Comparison of ENCODE assay signal across 19 cellular contexts in the genomic region with DNA sequence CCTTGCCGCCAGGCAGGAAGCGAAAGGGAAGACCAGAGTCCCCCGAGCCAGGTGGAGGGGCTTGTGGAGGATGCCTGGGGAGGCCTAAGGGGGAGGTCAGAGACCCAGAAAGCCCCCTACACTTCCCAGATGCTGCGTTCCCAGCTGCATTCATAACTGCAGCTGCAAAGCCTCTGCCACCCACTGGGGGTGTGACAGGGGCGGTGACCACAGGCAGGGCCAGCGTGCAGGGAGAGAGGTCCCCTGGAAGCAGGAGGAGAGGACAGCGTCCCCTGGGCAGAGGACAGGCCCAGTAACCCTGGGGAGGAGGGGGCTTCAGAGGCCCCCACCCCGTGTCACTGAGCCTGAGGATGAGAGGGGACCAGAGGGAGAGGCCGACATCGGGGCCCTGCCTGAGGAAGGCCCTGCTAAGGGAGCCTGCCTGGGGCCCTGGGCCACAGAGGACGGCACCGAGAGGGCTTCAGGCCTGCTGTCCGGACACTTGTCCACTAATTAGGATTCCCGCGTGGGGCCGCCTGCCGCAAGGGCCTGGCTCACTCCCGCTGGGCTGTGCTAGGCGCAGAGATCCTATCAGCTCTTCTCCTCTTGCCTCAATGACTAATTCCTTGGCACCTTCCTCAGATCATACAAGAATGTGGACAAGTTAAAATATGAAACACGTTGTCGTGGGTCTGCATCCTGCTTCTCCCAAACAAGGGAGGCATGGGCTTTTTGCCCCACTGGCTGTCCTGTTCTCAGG. TPM values are rescaled to one million over a fixed set of nuclear protein-coding genes. Genes with fewer than 3 reads are reported as not detected.
DNase-seq lines count a peak whose midpoint lies in the region; ATAC-seq, FAIRE-seq and TF ChIP-seq lines count a peak whose summit lies in the region.
"Had no signal": no experiment of that assay in that cellular context is flagged by ENCODE, and none has a peak within 500 bp of the region (broad histone marks: within the 10 kb centered on the region; RNA-seq: fewer than 3 reads in every experiment).

No MANE protein-coding gene starts in this region.

- CTCF ChIA-PET in HepG2 (lab: Yijun Ruan, JAX; ENCODE audit: low intra/inter-chr PET ratio, low total read pairs) (no interaction called here), GM12878 (lab: Yijun Ruan, JAX) (interaction anchor here (0.7 to 1.3 kb wide), 2 partner anchors 21 to 51 kb away, joined by 3 to 4 read pairs; partner anchors contain the start of gene TP73)
- CTCF ChIA-PET in CD8-positive, alpha-beta memory T cell (lab: Charles Lee) = interaction anchor here (1.7 kb wide), 1 partner anchor 21 kb away, joined by 4 read pairs; no protein-coding TSS in a partner anchor

- DNase-seq in HepG2 (ENCODE audit: low spot score) = no peak
- DNase-seq in right lobe of liver = no peak
- DNase-seq in GM12878 (ENCODE audit: low read depth, low spot score) = no peak
- peak; percentile 53 for DNase-seq in fibroblast of the aortic adventitia (ENCODE audit: low read depth)
- DNase-seq in right atrium auricular region (ENCODE audit: low spot score) = no peak
- no peak for DNase-seq in CD8-positive, alpha-beta memory T cell
- no peak for DNase-seq in OCI-M2 (lab: John Stamatoyannopoulos, UW; ENCODE audit: unreplicated experiment)
- DNase-seq: activated T-cell treated with anti-CD3 and anti-CD28 coated beads, Interleukin-2, amount 50 U/mL, for 24 hours; amniotic stem cell; DMS153; effector memory CD4-positive, alpha-beta T cell; hypothalamus; NCI-H146; stimulated activated CD8-positive, alpha-beta memory T cell treated with anti-CD3 and anti-CD28 coated beads, Interleukin-4, amount 100 ng/mL, for 48 hours; uterus had no signal

- H3K4me2 ChIP-seq in HepG2 (ENCODE audit: low read depth, low read length) (no peak overlapping the region), GM12878 (ENCODE audit: control insufficient read depth, insufficient read depth) (no peak overlapping the region)

- POLR2A ChIA-PET in HepG2 (lab: Yijun Ruan, JAX) = no interaction called here
- POLR2A ChIA-PET in GM12878 (lab: Charles Lee) = no interaction called here
- POLR2A ChIA-PET in CD8-positive, alpha-beta memory T cell (lab: Charles Lee) = no interaction called here

- SMC1A ChIA-PET in GM12878 (lab: Charles Lee; ENCODE audit: uncharacterized antibody, unreplicated experiment) = no interaction called here

- H3K27me3 Mint-ChIP-seq in CD8-positive, alpha-beta memory T cell = peaks cover 2 to 18% of the 10 kb centered on the region in 2 donors

- TF ChIP-seq EP300 in HepG2 (IDR thresholded peaks at IDR 0.05; ENCODE audit: low read depth in 2 of 2, low read length in 2 of 2) = no peak
- TF ChIP-seq EP300 in HepG2 (CRISPR knock-in tag; IDR thresholded peaks at IDR 0.05; ENCODE audit: borderline replicate concordance) = no peak
- no peak for TF ChIP-seq EP300 in GM12878 (IDR thresholded peaks at IDR 0.05; ENCODE audit: borderline replicate concordance in 1 of 2, control insufficient read depth in 1 of 2, low read depth in 2 of 2, low read length in 2 of 2)

- H3K9ac ChIP-seq in HepG2 (ENCODE audit: insufficient read depth, low read depth, low read length) = no peak overlapping the region
- H3K9ac ChIP-seq in GM12878 (ENCODE audit: control insufficient read depth, insufficient read depth, low read length) = no peak overlapping the region

- peaks cover 1 to 5% (median 4%) of the 10 kb centered on the region in 3 donors for H3K4me1 Mint-ChIP-seq in CD8-positive, alpha-beta memory T cell

- H3K27me3 ChIP-seq in HepG2 (ENCODE audit: control insufficient read depth in 1 of 2, insufficient read depth in 2 of 2, low read length in 2 of 2) (no peaks in the 10 kb centered on the region; a peak in 1 of 5 replicates), right lobe of liver (no peaks in the 10 kb centered on the region), GM12878 (replicated peaks in 1 of 2; ENCODE audit: control insufficient read depth in 2 of 2, insufficient read depth in 2 of 2, low read length in 1 of 2) (no peaks in the 10 kb centered on the region), right atrium auricular region (no peaks in the 10 kb centered on the region)
- H3K27me3 ChIP-seq in CD8-positive, alpha-beta memory T cell (ENCODE audit: insufficient read depth, low read length, poor library complexity, severe bottlenecking) = no peaks in the 10 kb centered on the region
- H3K27me3 ChIP-seq: uterus had no signal

- no peak overlapping the region for H2AFZ ChIP-seq in HepG2 (ENCODE audit: low read length)
- H2AFZ ChIP-seq in GM12878 (ENCODE audit: control insufficient read depth, low read depth, low read length) = no peak overlapping the region

- no peak for TF ChIP-seq RAD21 in HepG2 (CRISPR knock-in tag; IDR thresholded peaks at IDR 0.05)
- TF ChIP-seq RAD21 in GM12878 (IDR thresholded peaks at IDR 0.05; ENCODE audit: insufficient read depth, low read depth, low read length) = no peak

- H4K20me1 ChIP-seq in HepG2 (ENCODE audit: insufficient read depth, low read length) = no peaks in the 10 kb centered on the region
- H4K20me1 ChIP-seq in GM12878 (ENCODE audit: control insufficient read depth, insufficient read depth) = no peaks in the 10 kb centered on the region; the same call in 1 of the 2 replicates

- no peaks in the 10 kb centered on the region for H3K4me1 ChIP-seq in HepG2 (ENCODE audit: insufficient read depth, low read length)
- no peaks in the 10 kb centered on the region for H3K4me1 ChIP-seq in right lobe of liver
- H3K4me1 ChIP-seq in GM12878 (ENCODE audit: control insufficient read depth, insufficient read depth, low read length) = no peaks in the 10 kb centered on the region
- no peaks in the 10 kb centered on the region for H3K4me1 ChIP-seq in right atrium auricular region
- H3K4me1 ChIP-seq in CD8-positive, alpha-beta memory T cell (ENCODE audit: insufficient read depth, low read length) = no peaks in the 10 kb centered on the region
- H3K4me1 ChIP-seq: uterus had no signal

- no peaks in the 10 kb centered on the region for H3K9me3 Mint-ChIP-seq in CD8-positive, alpha-beta memory T cell
- H3K9me3 Mint-ChIP-seq: activated T-cell treated with anti-CD3 and anti-CD28 coated beads, Interleukin-2, amount 50 U/mL, for 24 hours had no signal

- H3K27ac Mint-ChIP-seq in CD8-positive, alpha-beta memory T cell = no peak overlapping the region
- H3K27ac Mint-ChIP-seq: activated T-cell treated with anti-CD3 and anti-CD28 coated beads, Interleukin-2, amount 50 U/mL, for 24 hours had no signal

- no peak for FAIRE-seq in HepG2 (lab: Jason Lieb, UNC)
- FAIRE-seq in GM12878 (lab: Jason Lieb, UNC) = no peak

- RAD21 ChIA-PET in GM12878 (lab: Charles Lee; ENCODE audit: unreplicated experiment) = interaction anchor here (0.7 kb wide), 1 partner anchor 242 kb away, joined by 3 read pairs; no protein-coding TSS in a partner anchor

- BruUV-seq in HepG2 (replicated peaks; lab: Mats Ljungman, UMichigan) (no TSS peak), GM12878 (replicated peaks; lab: Mats Ljungman, UMichigan) (no TSS peak)

- 82% methylated on average over 13 of the region's 21 CpGs for WGBS in HepG2 (ENCODE audit: low lambda C conversion rate)
- WGBS in right lobe of liver (ENCODE audit: insufficient coverage, low coverage, low lambda C conversion rate, missing lambda C conversion rate) = 57% methylated on average over 6 of the region's 21 CpGs
- WGBS in GM12878 (ENCODE audit: insufficient coverage, insufficient replicate concordance, low lambda C conversion rate, missing lambda C conversion rate) = 84% methylated on average over 20 of the region's 21 CpGs

- H3K9me3 ChIP-seq in HepG2 (ENCODE audit: low read length) = no peaks in the 10 kb centered on the region
- H3K9me3 ChIP-seq in right lobe of liver = no peaks in the 10 kb centered on the region
- no peaks in the 10 kb centered on the region for H3K9me3 ChIP-seq in GM12878 (replicated peaks; ENCODE audit: control insufficient read depth, insufficient read depth, low read length)
- no peaks in the 10 kb centered on the region for H3K9me3 ChIP-seq in right atrium auricular region
- H3K9me3 ChIP-seq in CD8-positive, alpha-beta memory T cell (ENCODE audit: low read length) = no peaks in the 10 kb centered on the region
- H3K9me3 ChIP-seq: uterus had no signal

- H3K79me2 ChIP-seq in HepG2 (ENCODE audit: insufficient read depth, low read length) (no peaks in the 10 kb centered on the region), GM12878 (ENCODE audit: control insufficient read depth, insufficient read depth, low read length) (no peaks in the 10 kb centered on the region)

- intact Hi-C loops in HepG2 (cut with micrococcal nuclease; ENCODE audit: unreplicated experiment) (no loop called here), right lobe of liver (cut with DNase I) (no loop called here), GM12878 (cut with micrococcal nuclease; ENCODE audit: unreplicated experiment) (no loop called here)

- H3K4me3 Mint-ChIP-seq in CD8-positive, alpha-beta memory T cell = peak overlapping the region in 1 of 7 donors; percentile 40
- H3K4me3 Mint-ChIP-seq: activated T-cell treated with anti-CD3 and anti-CD28 coated beads, Interleukin-2, amount 50 U/mL, for 24 hours had no signal

- H3K36me3 Mint-ChIP-seq in CD8-positive, alpha-beta memory T cell = no peaks in the 10 kb centered on the region

- H3K36me3 ChIP-seq in HepG2 (replicated peaks in 1 of 2; ENCODE audit: control insufficient read depth in 1 of 2, insufficient read depth in 2 of 2, low read length in 2 of 2) (no peaks in the 10 kb centered on the region), right lobe of liver (no peaks in the 10 kb centered on the region), GM12878 (ENCODE audit: control insufficient read depth in 2 of 2, insufficient read depth in 2 of 2, low read length in 1 of 2) (peaks cover 0 to 18% of the 10 kb centered on the region in 2 experiments; a peak in 3 of 4 replicates), right atrium auricular region (no peaks in the 10 kb centered on the region)
- H3K36me3 ChIP-seq in CD8-positive, alpha-beta memory T cell (ENCODE audit: insufficient read depth, low read length) = no peaks in the 10 kb centered on the region
- H3K36me3 ChIP-seq: uterus had no signal

- H3K4me3 ChIP-seq in HepG2 (replicated peaks in 1 of 3; ENCODE audit: insufficient read depth in 1 of 3, low read depth in 2 of 3, low read length in 3 of 3) (no peak overlapping the region), right lobe of liver (no peak overlapping the region), GM12878 (no peak overlapping the region), fibroblast of the aortic adventitia (ENCODE audit: low read depth, low read length) (no peak overlapping the region), right atrium auricular region (no peak overlapping the region)
- no peak overlapping the region for H3K4me3 ChIP-seq in CD8-positive, alpha-beta memory T cell (ENCODE audit: low read length)
- H3K4me3 ChIP-seq: lung, SK-N-MC, uterus had no signal

- TF ChIP-seq CTCF in HepG2 (CRISPR knock-in tag; IDR thresholded peaks at IDR 0.05) = no peak
- no peak for TF ChIP-seq CTCF in right lobe of liver (IDR thresholded peaks at IDR 0.05)
- no peak for TF ChIP-seq CTCF in GM12878 (IDR thresholded peaks at IDR 0.05 in 2 of 3, conservative IDR thresholded peaks at IDR 0.05 in 1 of 3; ENCODE audit: control insufficient read depth in 2 of 3, extremely low read depth in 1 of 3, insufficient read depth in 1 of 3, low read depth in 3 of 3, low read length in 3 of 3)
- peak; percentile 12 for TF ChIP-seq CTCF in fibroblast of the aortic adventitia (IDR thresholded peaks at IDR 0.05; ENCODE audit: insufficient read depth, low read length)
- TF ChIP-seq CTCF in right atrium auricular region (IDR thresholded peaks at IDR 0.05) = no peak

- ATAC-seq in HepG2 (peak; percentile 40; the same call in 2 of the 3 replicates), right lobe of liver (no peak), GM12878 (0 out of 3 replicates have a peak, but pooled peaks have one; percentile 27), HG02970 (IDR thresholded peaks at IDR 0.05; ENCODE audit: low FRiP score, unreplicated experiment) (no peak)

- in situ Hi-C loops in HepG2 (cut with HindIII; ENCODE audit: extremely low pct_ligation_motif_present, low pct_unique_long_range_greater_than_20kb) = no loop called here
- in situ Hi-C loops in GM12878 (cut with MboI) = no loop called here

- TF ChIP-seq POLR2A in HepG2 (IDR thresholded peaks at IDR 0.05; ENCODE audit: insufficient read depth in 1 of 2, low read depth in 2 of 2, low read length in 2 of 2) = no peak
- no peak for TF ChIP-seq POLR2A in right lobe of liver (IDR thresholded peaks at IDR 0.05)
- TF ChIP-seq POLR2A in GM12878 (IDR thresholded peaks at IDR 0.05; ENCODE audit: low read depth, low read length) = no peak

- H3K27ac ChIP-seq in HepG2 (ENCODE audit: extremely low read length, insufficient read depth, low read length) (no peak overlapping the region), right lobe of liver (no peak overlapping the region), GM12878 (ENCODE audit: control insufficient read depth, insufficient read depth) (no peak overlapping the region), right atrium auricular region (no peak overlapping the region)
- no peak overlapping the region for H3K27ac ChIP-seq in CD8-positive, alpha-beta memory T cell (ENCODE audit: low read depth, low read length)
- H3K27ac ChIP-seq: SK-N-MC, uterus had no signal

RNA-seq across cellular contexts. Expression of gene CCDC27, which starts 49.1 kb away (rescaled TPM):
- total RNA-seq in HepG2 (2016; rRNA removed; fragmentation: Illumina TruSeq; extraction: Trizol) (not detected in 2 replicates), right lobe of liver (not detected), GM12878 (2014; rRNA removed) (not detected in 2 replicates), GM12878 (2014; rRNA removed; fragmentation: Illumina TruSeq; extraction: Trizol) (not detected in 2 replicates), GM12878 (2021) (not detected in 2 replicates), fibroblast of the aortic adventitia (ENCODE audit: low replicate concordance) (not detected in 2 replicates), right atrium auricular region (not detected)
- total RNA-seq in HepG2 (2016; cell fraction: cytosol; rRNA removed; fragmentation: Illumina TruSeq; extraction: Trizol; ENCODE audit: low read depth) = not detected in 2 replicates
- not detected in 2 replicates for total RNA-seq in HepG2 (2016; cell fraction: insoluble cytoplasmic fraction; rRNA removed; fragmentation: Illumina TruSeq; extraction: Trizol)
- total RNA-seq in HepG2 (2016; cell fraction: membrane; rRNA removed; fragmentation: Illumina TruSeq; extraction: Trizol) = not detected in 2 replicates
- not detected in 2 replicates for total RNA-seq in HepG2 (2016; cell fraction: nucleus; rRNA removed; fragmentation: Illumina TruSeq; extraction: Trizol)
- polyA plus RNA-seq in HepG2 (2011; rRNA removed) (not detected in 2 replicates), GM12878 (2011; rRNA removed) (not detected in 2 replicates), GM12878 (2014; fragmentation: Illumina TruSeq; extraction: Trizol) (not detected in 2 replicates), GM12878 (2014; fragmentation: Nextera tagmentation; extraction: Ambion mirVana) (under 1 TPM in 1 of 2 experiments, not detected in 1; 0.05 TPM), GM12878 (2014; rRNA removed) (not detected in 2 replicates), GM12878 (2016; fragmentation: Nextera tagmentation; extraction: Ambion mirVana) (not detected)
- polyA plus RNA-seq in HepG2 (2011; cell fraction: cytosol; rRNA removed) = not detected in 2 replicates
- not detected in 2 replicates for polyA plus RNA-seq in HepG2 (2011; cell fraction: nucleus; rRNA removed)
- 0.23 TPM in 1 of 2 replicates, not detected in the other for polyA plus RNA-seq in HepG2 (2012)
- not detected in 2 replicates for polyA plus RNA-seq in HepG2 (2016; cell fraction: cytosol; fragmentation: Illumina TruSeq; extraction: Trizol; ENCODE audit: low read depth)
- not detected in 2 replicates for polyA plus RNA-seq in HepG2 (2016; cell fraction: insoluble cytoplasmic fraction; fragmentation: Illumina TruSeq; extraction: Trizol; ENCODE audit: low read depth)
- polyA plus RNA-seq in HepG2 (2016; cell fraction: membrane; fragmentation: Illumina TruSeq; extraction: Trizol; ENCODE audit: low read depth) = not detected in 2 replicates
- polyA plus RNA-seq in HepG2 (2016; cell fraction: nucleus; fragmentation: Illumina TruSeq; extraction: Trizol; ENCODE audit: insufficient read depth, low read depth) = not detected in 2 replicates
- polyA minus RNA-seq in HepG2 (2011; rRNA and poly(A)+ RNA removed; ENCODE audit: low replicate concordance) = not detected in 2 replicates
- polyA minus RNA-seq in HepG2 (2011; cell fraction: cytosol; rRNA and poly(A)+ RNA removed) = not detected in 2 replicates
- not detected in 2 replicates for polyA minus RNA-seq in HepG2 (2011; cell fraction: nucleus; rRNA and poly(A)+ RNA removed)
- not detected in 2 replicates for total RNA-seq in GM12878 (2013; cell fraction: nucleolus; rRNA removed)
- not detected for polyA plus RNA-seq in GM12878 (2011; ENCODE audit: low read depth)
- not detected in 2 replicates for polyA plus RNA-seq in GM12878 (2011; cell fraction: cytosol; rRNA removed)
- not detected in 2 replicates for polyA plus RNA-seq in GM12878 (2011; cell fraction: nucleus; rRNA removed)
- polyA plus RNA-seq in GM12878 (2012) = not detected in 2 replicates
- polyA minus RNA-seq in GM12878 (2011; rRNA and poly(A)+ RNA removed) = not detected in 2 replicates
- polyA minus RNA-seq in GM12878 (2011; cell fraction: cytosol; rRNA and poly(A)+ RNA removed) = not detected in 2 replicates
- polyA minus RNA-seq in GM12878 (2011; cell fraction: nucleus; rRNA and poly(A)+ RNA removed) = not detected in 2 replicates
- total RNA-seq in CD8-positive, alpha-beta memory T cell = not detected
- not detected for polyA plus RNA-seq in CD8-positive, alpha-beta memory T cell
- total RNA-seq: lung, omental fat pad, uterus had no signal
- polyA plus RNA-seq: lung had no signal

RNA-seq across cellular contexts. Expression of gene TP73, which starts 50.8 kb away (rescaled TPM):
- 0.69 and 1.1 TPM in 2 replicates for total RNA-seq in HepG2 (2016; rRNA removed; fragmentation: Illumina TruSeq; extraction: Trizol)
- total RNA-seq in HepG2 (2016; cell fraction: cytosol; rRNA removed; fragmentation: Illumina TruSeq; extraction: Trizol; ENCODE audit: low read depth) = 0.35 and 0.51 TPM in 2 replicates
- total RNA-seq in HepG2 (2016; cell fraction: insoluble cytoplasmic fraction; rRNA removed; fragmentation: Illumina TruSeq; extraction: Trizol) = 0.39 and 1.1 TPM in 2 replicates
- total RNA-seq in HepG2 (2016; cell fraction: membrane; rRNA removed; fragmentation: Illumina TruSeq; extraction: Trizol) = 1.3 and 1.4 TPM in 2 replicates
- 1.7 and 2.1 TPM in 2 replicates for total RNA-seq in HepG2 (2016; cell fraction: nucleus; rRNA removed; fragmentation: Illumina TruSeq; extraction: Trizol)
- 0.49 and 0.59 TPM in 2 replicates for polyA plus RNA-seq in HepG2 (2011; rRNA removed)
- 0.10 and 0.28 TPM in 2 replicates for polyA plus RNA-seq in HepG2 (2011; cell fraction: cytosol; rRNA removed)
- 1.8 and 3.5 TPM in 2 replicates for polyA plus RNA-seq in HepG2 (2011; cell fraction: nucleus; rRNA removed)
- 0.37 and 0.74 TPM in 2 replicates for polyA plus RNA-seq in HepG2 (2012)
- polyA plus RNA-seq in HepG2 (2016; cell fraction: cytosol; fragmentation: Illumina TruSeq; extraction: Trizol; ENCODE audit: low read depth) = 0.45 and 0.53 TPM in 2 replicates
- 1.5 and 1.9 TPM in 2 replicates for polyA plus RNA-seq in HepG2 (2016; cell fraction: insoluble cytoplasmic fraction; fragmentation: Illumina TruSeq; extraction: Trizol; ENCODE audit: low read depth)
- 0.93 and 1.4 TPM in 2 replicates for polyA plus RNA-seq in HepG2 (2016; cell fraction: membrane; fragmentation: Illumina TruSeq; extraction: Trizol; ENCODE audit: low read depth)
- 3.4 and 3.9 TPM in 2 replicates for polyA plus RNA-seq in HepG2 (2016; cell fraction: nucleus; fragmentation: Illumina TruSeq; extraction: Trizol; ENCODE audit: insufficient read depth, low read depth)
- polyA minus RNA-seq in HepG2 (2011; rRNA and poly(A)+ RNA removed; ENCODE audit: low replicate concordance) = 0.48 TPM in 1 of 2 replicates, not detected in the other
- polyA minus RNA-seq in HepG2 (2011; cell fraction: cytosol; rRNA and poly(A)+ RNA removed) = 0.30 and 0.62 TPM in 2 replicates
- polyA minus RNA-seq in HepG2 (2011; cell fraction: nucleus; rRNA and poly(A)+ RNA removed) = 0.99 and 1.2 TPM in 2 replicates
- 1 to 10 TPM in 2 of 6 experiments, under 1 TPM in 4; 0.05 to 2.3 (median 0.32) TPM for total RNA-seq in right lobe of liver
- 89.6 and 102 TPM in 2 replicates for total RNA-seq in GM12878 (2013; cell fraction: nucleolus; rRNA removed)
- total RNA-seq in GM12878 (2014; rRNA removed) = 18.6 and 20.4 TPM in 2 replicates
- 7.8 and 8.5 TPM in 2 replicates for total RNA-seq in GM12878 (2014; rRNA removed; fragmentation: Illumina TruSeq; extraction: Trizol)
- 49.6 and 54.2 TPM in 2 replicates for total RNA-seq in GM12878 (2021)
- polyA plus RNA-seq in GM12878 (2011; ENCODE audit: low read depth) = 5.6 TPM
- polyA plus RNA-seq in GM12878 (2011; rRNA removed) = 3.3 and 6.5 TPM in 2 replicates
- polyA plus RNA-seq in GM12878 (2011; cell fraction: cytosol; rRNA removed) = 9.1 and 11.1 TPM in 2 replicates
- polyA plus RNA-seq in GM12878 (2011; cell fraction: nucleus; rRNA removed) = 63.3 and 74.6 TPM in 2 replicates
- polyA plus RNA-seq in GM12878 (2012) = 19.5 and 20.0 TPM in 2 replicates
- polyA plus RNA-seq in GM12878 (2014; fragmentation: Illumina TruSeq; extraction: Trizol) = 3.4 and 9.3 TPM in 2 replicates
- polyA plus RNA-seq in GM12878 (2014; fragmentation: Nextera tagmentation; extraction: Ambion mirVana) = under 1 TPM; 0.08 to 0.22 TPM
- 20.4 and 28.7 TPM in 2 replicates for polyA plus RNA-seq in GM12878 (2014; rRNA removed)
- polyA plus RNA-seq in GM12878 (2016; fragmentation: Nextera tagmentation; extraction: Ambion mirVana) = 10 to 100 TPM; 24.8 to 29.4 TPM
- polyA minus RNA-seq in GM12878 (2011; rRNA and poly(A)+ RNA removed) = 10.9 and 22.2 TPM in 2 replicates
- polyA minus RNA-seq in GM12878 (2011; cell fraction: cytosol; rRNA and poly(A)+ RNA removed) = 13.4 and 15.6 TPM in 2 replicates
- polyA minus RNA-seq in GM12878 (2011; cell fraction: nucleus; rRNA and poly(A)+ RNA removed) = 23.7 and 49.5 TPM in 2 replicates
- total RNA-seq in fibroblast of the aortic adventitia (ENCODE audit: low replicate concordance) = 0.18 TPM in 1 of 2 replicates, not detected in the other
- total RNA-seq in right atrium auricular region = under 1 TPM in 1 of 2 donors, not detected in 1; 0.16 TPM
- under 1 TPM; 0.49 to 0.63 TPM for total RNA-seq in CD8-positive, alpha-beta memory T cell
- 0.20 TPM for polyA plus RNA-seq in CD8-positive, alpha-beta memory T cell
- total RNA-seq: omental fat pad had no signal

RNA-seq across cellular contexts. Expression of gene WRAP73, which starts 53.3 kb away (rescaled TPM):
- 18.1 and 21.0 TPM in 2 replicates for total RNA-seq in HepG2 (2016; rRNA removed; fragmentation: Illumina TruSeq; extraction: Trizol)
- 5.0 and 5.8 TPM in 2 replicates for total RNA-seq in HepG2 (2016; cell fraction: cytosol; rRNA removed; fragmentation: Illumina TruSeq; extraction: Trizol; ENCODE audit: low read depth)
- 20.2 and 20.3 TPM in 2 replicates for total RNA-seq in HepG2 (2016; cell fraction: insoluble cytoplasmic fraction; rRNA removed; fragmentation: Illumina TruSeq; extraction: Trizol)
- 8.8 and 10.8 TPM in 2 replicates for total RNA-seq in HepG2 (2016; cell fraction: membrane; rRNA removed; fragmentation: Illumina TruSeq; extraction: Trizol)
- total RNA-seq in HepG2 (2016; cell fraction: nucleus; rRNA removed; fragmentation: Illumina TruSeq; extraction: Trizol) = 14.3 and 17.1 TPM in 2 replicates
- polyA plus RNA-seq in HepG2 (2011; rRNA removed) = 40.4 and 44.1 TPM in 2 replicates
- 27.5 and 35.0 TPM in 2 replicates for polyA plus RNA-seq in HepG2 (2011; cell fraction: cytosol; rRNA removed)
- 78.4 and 79.9 TPM in 2 replicates for polyA plus RNA-seq in HepG2 (2011; cell fraction: nucleus; rRNA removed)
- polyA plus RNA-seq in HepG2 (2012) = 12.9 and 18.3 TPM in 2 replicates
- polyA plus RNA-seq in HepG2 (2016; cell fraction: cytosol; fragmentation: Illumina TruSeq; extraction: Trizol; ENCODE audit: low read depth) = 5.5 TPM in 2 replicates
- 19.4 and 25.1 TPM in 2 replicates for polyA plus RNA-seq in HepG2 (2016; cell fraction: insoluble cytoplasmic fraction; fragmentation: Illumina TruSeq; extraction: Trizol; ENCODE audit: low read depth)
- polyA plus RNA-seq in HepG2 (2016; cell fraction: membrane; fragmentation: Illumina TruSeq; extraction: Trizol; ENCODE audit: low read depth) = 6.3 and 7.2 TPM in 2 replicates
- 41.4 and 53.5 TPM in 2 replicates for polyA plus RNA-seq in HepG2 (2016; cell fraction: nucleus; fragmentation: Illumina TruSeq; extraction: Trizol; ENCODE audit: insufficient read depth, low read depth)
- polyA minus RNA-seq in HepG2 (2011; rRNA and poly(A)+ RNA removed; ENCODE audit: low replicate concordance) = 43.7 and 46.5 TPM in 2 replicates
- 11.9 and 16.4 TPM in 2 replicates for polyA minus RNA-seq in HepG2 (2011; cell fraction: cytosol; rRNA and poly(A)+ RNA removed)
- polyA minus RNA-seq in HepG2 (2011; cell fraction: nucleus; rRNA and poly(A)+ RNA removed) = 18.4 and 19.5 TPM in 2 replicates
- total RNA-seq in right lobe of liver = 1 to 10 TPM; 5.6 to 9.1 (median 7.1) TPM
- total RNA-seq in GM12878 (2013; cell fraction: nucleolus; rRNA removed) = 44.4 and 44.8 TPM in 2 replicates
- 41.9 and 49.1 TPM in 2 replicates for total RNA-seq in GM12878 (2014; rRNA removed)
- total RNA-seq in GM12878 (2014; rRNA removed; fragmentation: Illumina TruSeq; extraction: Trizol) = 22.8 and 23.8 TPM in 2 replicates
- 37.8 and 44.4 TPM in 2 replicates for total RNA-seq in GM12878 (2021)
- 10.6 TPM for polyA plus RNA-seq in GM12878 (2011; ENCODE audit: low read depth)
- polyA plus RNA-seq in GM12878 (2011; rRNA removed) = 28.7 and 49.1 TPM in 2 replicates
- polyA plus RNA-seq in GM12878 (2011; cell fraction: cytosol; rRNA removed) = 63.6 and 87.5 TPM in 2 replicates
- 186 and 229 TPM in 2 replicates for polyA plus RNA-seq in GM12878 (2011; cell fraction: nucleus; rRNA removed)
- polyA plus RNA-seq in GM12878 (2012) = 21.0 and 25.2 TPM in 2 replicates
- polyA plus RNA-seq in GM12878 (2014; fragmentation: Illumina TruSeq; extraction: Trizol) = 13.8 and 46.8 TPM in 2 replicates
- 1 to 10 TPM; 3.2 to 7.6 TPM for polyA plus RNA-seq in GM12878 (2014; fragmentation: Nextera tagmentation; extraction: Ambion mirVana)
- 65.8 and 72.6 TPM in 2 replicates for polyA plus RNA-seq in GM12878 (2014; rRNA removed)
- 10 to 100 TPM; 52.5 to 58.5 TPM for polyA plus RNA-seq in GM12878 (2016; fragmentation: Nextera tagmentation; extraction: Ambion mirVana)
- polyA minus RNA-seq in GM12878 (2011; rRNA and poly(A)+ RNA removed) = 22.7 and 36.0 TPM in 2 replicates
- 15.2 and 22.9 TPM in 2 replicates for polyA minus RNA-seq in GM12878 (2011; cell fraction: cytosol; rRNA and poly(A)+ RNA removed)
- polyA minus RNA-seq in GM12878 (2011; cell fraction: nucleus; rRNA and poly(A)+ RNA removed) = 34.2 and 49.2 TPM in 2 replicates
- 6.0 and 10.0 TPM in 2 replicates for total RNA-seq in fibroblast of the aortic adventitia (ENCODE audit: low replicate concordance)
- total RNA-seq in right atrium auricular region = 10 to 100 TPM in 1 of 2 donors, 1 to 10 TPM in 1; 6.8 to 11.4 TPM
- 10 to 100 TPM; 26.1 to 30.7 TPM for total RNA-seq in CD8-positive, alpha-beta memory T cell
- 33.8 TPM for polyA plus RNA-seq in CD8-positive, alpha-beta memory T cell

Comparison
In these comparisons a context has a peak if more than half of its experiments do, and no peak if none do; other contexts are left out.
1. ATAC-seq: peak in HepG2 (single experiment) and GM12878 (single experiment); none in right lobe of liver (0 of 4) and HG02970 (single experiment).